In genomic region chr2:143802242-143802641, GRCh38 we compare ENCODE assay signal across 13 cellular contexts.
DNase-seq lines count a peak whose midpoint lies in the region; ATAC-seq and TF ChIP-seq lines count a peak whose summit lies in the region.
"Had no signal": no experiment of that assay in that cellular context is flagged by ENCODE, and none has a peak within 500 bp of the region (broad histone marks: within the 10 kb centered on the region; RNA-seq: fewer than 3 reads in every experiment).

No MANE protein-coding gene starts in this region.

- no peak for TF ChIP-seq CTCF in epithelial cell of esophagus (IDR thresholded peaks at IDR 0.05; ENCODE audit: insufficient read depth, low read depth, low read length, missing control alignments)

- DNase-seq in COLO829 (ENCODE audit: low spot score) (peak; percentile 46), epithelial cell of esophagus (ENCODE audit: low read depth) (peak; percentile 53), occipital lobe (lab: John Stamatoyannopoulos, UW) (no peak), NOMO-1 treated with dmso at 0.1 percent for 144 hours (lab: John Stamatoyannopoulos, UW; ENCODE audit: unreplicated experiment) (no peak), HK-2 (ENCODE audit: unreplicated experiment) (no peak)
- DNase-seq: activated CD4-positive, alpha-beta T cell treated with anti-CD3 and anti-CD28 coated beads, Interleukin-2, amount 50 U/mL, for 1 hour; left colon; pancreas; thyroid gland had no signal

- ATAC-seq in GM19023 (IDR thresholded peaks at IDR 0.05; ENCODE audit: unreplicated experiment) (peak; percentile 25), HG03108 (IDR thresholded peaks at IDR 0.05; ENCODE audit: unreplicated experiment) (peak; percentile 41), GM21528 (IDR thresholded peaks at IDR 0.05; ENCODE audit: low FRiP score, unreplicated experiment) (no peak)
- ATAC-seq: left colon had no signal

- no peak overlapping the region for H3K4me3 ChIP-seq in epithelial cell of esophagus (ENCODE audit: low read length)
- H3K4me3 ChIP-seq: esophagus muscularis mucosa, pancreas, thyroid gland had no signal

Comparison
In these comparisons a context has a peak if more than half of its experiments do, and no peak if none do; other contexts are left out.
1. DNase-seq: peak in COLO829 (single experiment) and epithelial cell of esophagus (single experiment); none in occipital lobe (single experiment), NOMO-1 treated with dmso at 0.1 percent for 144 hours (single experiment) and HK-2 (single experiment).